1 cellular context compared by ENCODE assay signal in genomic region chr3:117398166-117398954, GRCh38.
TF ChIP-seq lines count a peak whose summit lies in the region.

No MANE protein-coding gene starts in this region.

TF ChIP-seq in GM23338, 12 proteins besides CTCF, POLR2A, EP300 and RAD21 (continued from another document):
- TF ChIP-seq REST (IDR thresholded peaks at IDR 0.05; ENCODE audit: unreplicated experiment) (no peak), ZNF114 (CRISPR knock-in tag; IDR thresholded peaks at IDR 0.05) (no peak), EZH2phosphoT487 (IDR thresholded peaks at IDR 0.05; ENCODE audit: unreplicated experiment) (no peak), POLR2AphosphoS5 (IDR thresholded peaks at IDR 0.05; ENCODE audit: low read depth) (no peak), ZNF331 (CRISPR knock-in tag; IDR thresholded peaks at IDR 0.05; ENCODE audit: low read depth) (no peak), EZH2 (IDR thresholded peaks at IDR 0.05; ENCODE audit: low read depth, unreplicated experiment) (no peak), NANOG (IDR thresholded peaks at IDR 0.05; ENCODE audit: borderline replicate concordance) (peak; percentile 84)
- TF ChIP-seq, protein P1, sequence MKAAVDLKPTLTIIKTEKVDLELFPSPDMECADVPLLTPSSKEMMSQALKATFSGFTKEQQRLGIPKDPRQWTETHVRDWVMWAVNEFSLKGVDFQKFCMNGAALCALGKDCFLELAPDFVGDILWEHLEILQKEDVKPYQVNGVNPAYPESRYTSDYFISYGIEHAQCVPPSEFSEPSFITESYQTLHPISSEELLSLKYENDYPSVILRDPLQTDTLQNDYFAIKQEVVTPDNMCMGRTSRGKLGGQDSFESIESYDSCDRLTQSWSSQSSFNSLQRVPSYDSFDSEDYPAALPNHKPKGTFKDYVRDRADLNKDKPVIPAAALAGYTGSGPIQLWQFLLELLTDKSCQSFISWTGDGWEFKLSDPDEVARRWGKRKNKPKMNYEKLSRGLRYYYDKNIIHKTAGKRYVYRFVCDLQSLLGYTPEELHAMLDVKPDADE (IDR thresholded peaks at IDR 0.05): peak; percentile 46; the same call in 1 of the 2 replicates
- TF ChIP-seq, protein P2, sequence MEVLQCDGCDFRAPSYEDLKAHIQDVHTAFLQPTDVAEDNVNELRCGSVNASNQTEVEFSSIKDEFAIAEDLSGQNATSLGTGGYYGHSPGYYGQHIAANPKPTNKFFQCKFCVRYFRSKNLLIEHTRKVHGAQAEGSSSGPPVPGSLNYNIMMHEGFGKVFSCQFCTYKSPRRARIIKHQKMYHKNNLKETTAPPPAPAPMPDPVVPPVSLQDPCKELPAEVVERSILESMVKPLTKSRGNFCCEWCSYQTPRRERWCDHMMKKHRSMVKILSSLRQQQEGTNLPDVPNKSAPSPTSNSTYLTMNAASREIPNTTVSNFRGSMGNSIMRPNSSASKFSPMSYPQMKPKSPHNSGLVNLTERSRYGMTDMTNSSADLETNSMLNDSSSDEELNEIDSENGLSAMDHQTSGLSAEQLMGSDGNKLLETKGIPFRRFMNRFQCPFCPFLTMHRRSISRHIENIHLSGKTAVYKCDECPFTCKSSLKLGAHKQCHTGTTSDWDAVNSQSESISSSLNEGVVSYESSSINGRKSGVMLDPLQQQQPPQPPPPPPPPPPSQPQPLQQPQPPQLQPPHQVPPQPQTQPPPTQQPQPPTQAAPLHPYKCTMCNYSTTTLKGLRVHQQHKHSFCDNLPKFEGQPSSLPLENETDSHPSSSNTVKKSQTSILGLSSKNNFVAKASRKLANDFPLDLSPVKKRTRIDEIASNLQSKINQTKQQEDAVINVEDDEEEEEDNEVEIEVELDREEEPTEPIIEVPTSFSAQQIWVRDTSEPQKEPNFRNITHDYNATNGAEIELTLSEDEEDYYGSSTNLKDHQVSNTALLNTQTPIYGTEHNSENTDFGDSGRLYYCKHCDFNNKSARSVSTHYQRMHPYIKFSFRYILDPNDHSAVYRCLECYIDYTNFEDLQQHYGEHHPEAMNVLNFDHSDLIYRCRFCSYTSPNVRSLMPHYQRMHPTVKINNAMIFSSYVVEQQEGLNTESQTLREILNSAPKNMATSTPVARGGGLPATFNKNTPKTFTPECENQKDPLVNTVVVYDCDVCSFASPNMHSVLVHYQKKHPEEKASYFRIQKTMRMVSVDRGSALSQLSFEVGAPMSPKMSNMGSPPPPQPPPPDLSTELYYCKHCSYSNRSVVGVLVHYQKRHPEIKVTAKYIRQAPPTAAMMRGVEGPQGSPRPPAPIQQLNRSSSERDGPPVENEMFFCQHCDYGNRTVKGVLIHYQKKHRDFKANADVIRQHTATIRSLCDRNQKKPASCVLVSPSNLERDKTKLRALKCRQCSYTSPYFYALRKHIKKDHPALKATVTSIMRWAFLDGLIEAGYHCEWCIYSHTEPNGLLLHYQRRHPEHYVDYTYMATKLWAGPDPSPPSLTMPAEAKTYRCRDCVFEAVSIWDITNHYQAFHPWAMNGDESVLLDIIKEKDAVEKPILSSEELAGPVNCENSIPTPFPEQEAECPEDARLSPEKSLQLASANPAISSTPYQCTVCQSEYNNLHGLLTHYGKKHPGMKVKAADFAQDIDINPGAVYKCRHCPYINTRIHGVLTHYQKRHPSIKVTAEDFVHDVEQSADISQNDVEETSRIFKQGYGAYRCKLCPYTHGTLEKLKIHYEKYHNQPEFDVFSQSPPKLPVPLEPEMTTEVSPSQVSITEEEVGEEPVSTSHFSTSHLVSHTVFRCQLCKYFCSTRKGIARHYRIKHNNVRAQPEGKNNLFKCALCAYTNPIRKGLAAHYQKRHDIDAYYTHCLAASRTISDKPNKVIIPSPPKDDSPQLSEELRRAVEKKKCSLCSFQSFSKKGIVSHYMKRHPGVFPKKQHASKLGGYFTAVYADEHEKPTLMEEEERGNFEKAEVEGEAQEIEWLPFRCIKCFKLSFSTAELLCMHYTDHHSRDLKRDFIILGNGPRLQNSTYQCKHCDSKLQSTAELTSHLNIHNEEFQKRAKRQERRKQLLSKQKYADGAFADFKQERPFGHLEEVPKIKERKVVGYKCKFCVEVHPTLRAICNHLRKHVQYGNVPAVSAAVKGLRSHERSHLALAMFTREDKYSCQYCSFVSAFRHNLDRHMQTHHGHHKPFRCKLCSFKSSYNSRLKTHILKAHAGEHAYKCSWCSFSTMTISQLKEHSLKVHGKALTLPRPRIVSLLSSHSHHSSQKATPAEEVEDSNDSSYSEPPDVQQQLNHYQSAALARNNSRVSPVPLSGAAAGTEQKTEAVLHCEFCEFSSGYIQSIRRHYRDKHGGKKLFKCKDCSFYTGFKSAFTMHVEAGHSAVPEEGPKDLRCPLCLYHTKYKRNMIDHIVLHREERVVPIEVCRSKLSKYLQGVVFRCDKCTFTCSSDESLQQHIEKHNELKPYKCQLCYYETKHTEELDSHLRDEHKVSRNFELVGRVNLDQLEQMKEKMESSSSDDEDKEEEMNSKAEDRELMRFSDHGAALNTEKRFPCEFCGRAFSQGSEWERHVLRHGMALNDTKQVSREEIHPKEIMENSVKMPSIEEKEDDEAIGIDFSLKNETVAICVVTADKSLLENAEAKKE (CRISPR knock-in tag; IDR thresholded peaks at IDR 0.05): peak; percentile 81
